ENCODE assay signal across 10 cellular contexts in genomic region chr5:124790895-124791732, GRCh38. TPM values are rescaled to one million over a fixed set of nuclear protein-coding genes. Genes with fewer than 3 reads are reported as not detected.
DNase-seq lines count a peak whose midpoint lies in the region; ATAC-seq, FAIRE-seq and TF ChIP-seq lines count a peak whose summit lies in the region.
"Had no signal": no experiment of that assay in that cellular context is flagged by ENCODE, and none has a peak within 500 bp of the region (broad histone marks: within the 10 kb centered on the region; RNA-seq: fewer than 3 reads in every experiment).

No MANE protein-coding gene starts in this region.

- no peak overlapping the region for H3K4ac ChIP-seq in H9 (ENCODE audit: low read depth, low read length)

- peak; percentile 16 to 27 for DNase-seq in A549 (ENCODE audit: low read depth in 1 of 2, low spot score in 1 of 2)
- DNase-seq in HEK293T (ENCODE audit: extremely low spot score) = peak; percentile 46
- DNase-seq in SW480 (ENCODE audit: low spot score) = peak; percentile 45
- peak; percentile 45 for DNase-seq in kidney epithelial cell (ENCODE audit: low read depth)
- no peak for DNase-seq in H9
- DNase-seq in SKM-1 (lab: John Stamatoyannopoulos, UW; ENCODE audit: unreplicated experiment) = no peak
- DNase-seq in NCI-H2171 treated with DMSO at 0.1 percent for 48 hours (lab: John Stamatoyannopoulos, UW) = no peak
- DNase-seq: naive B cell had no signal

- H3T11ph ChIP-seq in H9 (ENCODE audit: low read length) = no peak overlapping the region

- no peaks in the 10 kb centered on the region for H3K79me1 ChIP-seq in H9 (ENCODE audit: insufficient read depth, low read depth, low read length, poor library complexity, severe bottlenecking)

- H3K27ac Mint-ChIP-seq in H9 = no peak overlapping the region
- H3K27ac Mint-ChIP-seq: naive B cell had no signal

- H3K27me3 ChIP-seq in kidney epithelial cell (ENCODE audit: control insufficient read depth, insufficient read depth, low read length) (no peaks in the 10 kb centered on the region), H9 (ENCODE audit: insufficient read depth, low read length) (no peaks in the 10 kb centered on the region)

- no peak overlapping the region for H3K18ac ChIP-seq in H9 (ENCODE audit: insufficient read length, low read depth, low read length)

- TF ChIP-seq RAD21 in A549 (conservative IDR thresholded peaks at IDR 0.05 in 1 of 2, IDR thresholded peaks at IDR 0.05 in 1 of 2) = no peak

- POLR2A ChIA-PET in A549 (lab: Yijun Ruan, JAX) (interaction anchor here (0.7 kb wide), 2 partner anchors 42 to 601 kb away, joined by 3 to 5 read pairs; no protein-coding TSS in a partner anchor), HEK293T (lab: Yijun Ruan, JAX) (interaction anchor here (0.9 to 2.3 kb wide), 6 partner anchors 13 to 75 kb away, joined by 3 to 34 read pairs (median 3); partner anchors contain the start of gene ZNF608)

- peak overlapping the region; percentile 53 for H3K4me2 ChIP-seq in A549
- no peak overlapping the region for H3K4me2 ChIP-seq in H9 (ENCODE audit: insufficient read depth, insufficient read length, low read length)

- H2BK12ac ChIP-seq in H9 (ENCODE audit: insufficient read length, low read depth, low read length) = no peak overlapping the region

- no peak for TF ChIP-seq POLR2A in A549 (IDR thresholded peaks at IDR 0.05; ENCODE audit: low read length)

- no peak overlapping the region for H3K56ac ChIP-seq in H9 (ENCODE audit: insufficient read length, low read depth, low read length)

- H3K9me3 ChIP-seq in A549 = no peaks in the 10 kb centered on the region
- H3K9me3 ChIP-seq in H9 (ENCODE audit: control insufficient read depth, low read depth, low read length) = no peaks in the 10 kb centered on the region

- FAIRE-seq in A549 (lab: Jason Lieb, UNC) = no peak
- FAIRE-seq: GM18507 had no signal

- CTCF ChIA-PET in A549 (lab: Yijun Ruan, JAX) = interaction anchor here (0.7 kb wide), 1 partner anchor 43 kb away, joined by 3 read pairs; no protein-coding TSS in a partner anchor
- CTCF ChIA-PET in HEK293T (lab: Yijun Ruan, JAX) = interaction anchor here (0.8 kb wide), 1 partner anchor 1044 kb away, joined by 3 read pairs; no protein-coding TSS in a partner anchor

- no peak for TF ChIP-seq EP300 in A549 (IDR thresholded peaks at IDR 0.05)

- no peak overlapping the region for H2BK15ac ChIP-seq in H9 (ENCODE audit: low read depth, low read length)

- H4K5ac ChIP-seq in H9 (ENCODE audit: insufficient read length, low read depth, low read length) = no peak overlapping the region

- H3K4me3 ChIP-seq in A549 = no peak overlapping the region
- no peak overlapping the region for H3K4me3 ChIP-seq in kidney epithelial cell (ENCODE audit: low read depth, low read length)

- H2AFZ ChIP-seq in H9 (ENCODE audit: low read length) = no peak overlapping the region

- no peak overlapping the region for H3K4me3 Mint-ChIP-seq in H9
- H3K4me3 Mint-ChIP-seq: naive B cell had no signal

- H3K4me1 Mint-ChIP-seq in H9 = peaks cover 6 to 7% of the 10 kb centered on the region in 2 experiments

- H3K4me1 ChIP-seq in A549 (peaks cover 40% of the 10 kb centered on the region), H9 (ENCODE audit: insufficient read depth, low read length) (peaks cover 3% of the 10 kb centered on the region; the same call in 1 of the 2 replicates)

- ATAC-seq in A549 = peak; percentile 55 to 59; a peak in 5 of 6 replicates
- no peak for ATAC-seq in GM18909 (IDR thresholded peaks at IDR 0.05; ENCODE audit: poor library complexity, unreplicated experiment)

- H3K14ac ChIP-seq in H9 (ENCODE audit: insufficient read depth, low read length) = no peak overlapping the region

- H3K23ac ChIP-seq in H9 (ENCODE audit: insufficient read length, low read depth, low read length) = no peak overlapping the region

- H4K91ac ChIP-seq in H9 (ENCODE audit: insufficient read length, low read depth, low read length) = no peak overlapping the region

- H3K36me3 Mint-ChIP-seq in H9 (ENCODE audit: insufficient read depth in 1 of 3, low read depth in 3 of 3) = no peaks in the 10 kb centered on the region
- H3K36me3 Mint-ChIP-seq: naive B cell had no signal

- no peak overlapping the region for H2BK5ac ChIP-seq in H9 (ENCODE audit: insufficient read length, low read length)

- H4K20me1 ChIP-seq in H9 (ENCODE audit: control insufficient read depth, insufficient read depth, insufficient read length) = no peaks in the 10 kb centered on the region

- H3K27ac ChIP-seq in A549 = peak overlapping the region; percentile 45 to 57
- H3K27ac ChIP-seq in H9 (ENCODE audit: insufficient read length, low read depth, low read length) = no peak overlapping the region

- H3K36me3 ChIP-seq in kidney epithelial cell (ENCODE audit: control insufficient read depth, insufficient read depth, low read length) = no peaks in the 10 kb centered on the region

- no peaks in the 10 kb centered on the region for H3K9me3 Mint-ChIP-seq in H9
- H3K9me3 Mint-ChIP-seq: naive B cell had no signal

- TF ChIP-seq CTCF in A549 (IDR thresholded peaks at IDR 0.05) (no peak), kidney epithelial cell (IDR thresholded peaks at IDR 0.05; ENCODE audit: insufficient read depth, low read length, poor library complexity, severe bottlenecking) (no peak), H9 (conservative IDR thresholded peaks at IDR 0.05) (no peak)

- no peak overlapping the region for H4K8ac ChIP-seq in H9 (replicated peaks; ENCODE audit: insufficient read length, low read depth, low read length)

- no peak overlapping the region for H2BK120ac ChIP-seq in H9 (ENCODE audit: low read depth, low read length, poor library complexity, severe bottlenecking)

- WGBS in A549 (ENCODE audit: missing lambda C conversion rate) = 12% methylated on average over 7 of the region's 7 CpGs
- WGBS in H9 (ENCODE audit: extremely low coverage, insufficient read length, low lambda C conversion rate) = no CpG with 5 or more reads among the region's 7 CpGs

- H2BK20ac ChIP-seq in H9 (ENCODE audit: low read depth, low read length, poor library complexity, severe bottlenecking) = no peak overlapping the region

- no peaks in the 10 kb centered on the region for H3K23me2 ChIP-seq in H9 (ENCODE audit: insufficient read length, low read depth, low read length, poor library complexity, severe bottlenecking)

- no peak overlapping the region for H2AK5ac ChIP-seq in H9 (ENCODE audit: insufficient read length, low read length)

- H3K79me2 ChIP-seq in H9 (ENCODE audit: insufficient read depth, low read length) = no peaks in the 10 kb centered on the region

- H3K9ac ChIP-seq in H9 (ENCODE audit: extremely low read depth, insufficient read length, low read length) = no peak overlapping the region

- H3K27me3 Mint-ChIP-seq in H9 (ENCODE audit: low read depth) = no peaks in the 10 kb centered on the region

TF ChIP-seq in A549, 52 proteins besides CTCF, POLR2A, EP300 and RAD21:
- TF ChIP-seq SREBF2 (IDR thresholded peaks at IDR 0.05) (no peak), JUNB (IDR thresholded peaks at IDR 0.05) (peak; percentile 16; the same call in 1 of the 2 replicates), KDM1A (IDR thresholded peaks at IDR 0.05; ENCODE audit: low read depth) (no peak), RFX5 (IDR thresholded peaks at IDR 0.05) (no peak), CBX2 (IDR thresholded peaks at IDR 0.05; ENCODE audit: borderline replicate concordance, low read depth) (no peak), JUN (IDR thresholded peaks at IDR 0.05) (no peak), RCOR1 (IDR thresholded peaks at IDR 0.05; ENCODE audit: low read depth, low read length) (no peak), CBX8 (IDR thresholded peaks at IDR 0.05) (no peak), CEBPB (IDR thresholded peaks at IDR 0.05) (peak; percentile 46 to 51; a peak in 2 of 4 replicates), BHLHE40 (IDR thresholded peaks at IDR 0.05; ENCODE audit: low read depth, low read length) (no peak), ELK1 (IDR thresholded peaks at IDR 0.05; ENCODE audit: low read depth, low read length) (no peak)

TF ChIP-seq in HEK293T, 16 proteins besides CTCF, POLR2A, EP300 and RAD21:
- peak; percentile 57 for TF ChIP-seq BHLHE40 (IDR thresholded peaks at IDR 0.05; ENCODE audit: borderline replicate concordance)
- no peak for TF ChIP-seq LEF1 (IDR thresholded peaks at IDR 0.05; ENCODE audit: borderline replicate concordance)
- TF ChIP-seq SUZ12 (IDR thresholded peaks at IDR 0.05) = no peak
- peak; percentile 94 for TF ChIP-seq ZNF384 (IDR thresholded peaks at IDR 0.05)
- TF ChIP-seq PKNOX1 (IDR thresholded peaks at IDR 0.05) = peak; percentile 95
- no peak for TF ChIP-seq HDGF (IDR thresholded peaks at IDR 0.05; ENCODE audit: borderline replicate concordance)
- peak; percentile 62 for TF ChIP-seq ARNT (IDR thresholded peaks at IDR 0.05)
- no peak for TF ChIP-seq TARDBP (IDR thresholded peaks at IDR 0.05)
- peak; percentile 91 for TF ChIP-seq CTBP1 (IDR thresholded peaks at IDR 0.05; ENCODE audit: borderline replicate concordance)
TF ChIP-seq in HEK293T: peak in this region for 5.

RNA-seq across cellular contexts. Expression of gene ZNF608, which starts 44.7 kb away (rescaled TPM):
- polyA plus RNA-seq in A549 (2011; rRNA removed) = 1.8 and 2.5 TPM in 2 replicates
- polyA plus RNA-seq in A549 (2012; cell fraction: cytosol; rRNA removed) = 0.34 and 0.38 TPM in 2 replicates
- 0.46 and 0.84 TPM in 2 replicates for polyA plus RNA-seq in A549 (2012; cell fraction: nucleus; rRNA removed)
- polyA plus RNA-seq in A549 (2017; fragmentation: RNase III; extraction: RNeasy Plus Mini Kit Qiagen cat#74134 plus additional on column Dnase treatment) = 0.43 to 0.77 TPM (median 0.66 TPM) in 3 replicates
- 1.4 and 2.5 TPM in 2 replicates for polyA minus RNA-seq in A549 (2011; rRNA and poly(A)+ RNA removed)
- 50.2 and 67.7 TPM in 2 replicates for total RNA-seq in kidney epithelial cell
- total RNA-seq in H9 (2021) = 63.7 and 67.0 TPM in 2 replicates

Comparison
In these comparisons a context has a peak if more than half of its experiments do, and no peak if none do; other contexts are left out.
1. DNase-seq: peak in A549 (2 of 2), HEK293T (single experiment), SW480 (single experiment) and kidney epithelial cell (single experiment); none in H9 (single experiment), SKM-1 (single experiment) and NCI-H2171 treated with DMSO at 0.1 percent for 48 hours (single experiment).